ENCODE assay signal across 14 cellular contexts in the genomic region with DNA sequence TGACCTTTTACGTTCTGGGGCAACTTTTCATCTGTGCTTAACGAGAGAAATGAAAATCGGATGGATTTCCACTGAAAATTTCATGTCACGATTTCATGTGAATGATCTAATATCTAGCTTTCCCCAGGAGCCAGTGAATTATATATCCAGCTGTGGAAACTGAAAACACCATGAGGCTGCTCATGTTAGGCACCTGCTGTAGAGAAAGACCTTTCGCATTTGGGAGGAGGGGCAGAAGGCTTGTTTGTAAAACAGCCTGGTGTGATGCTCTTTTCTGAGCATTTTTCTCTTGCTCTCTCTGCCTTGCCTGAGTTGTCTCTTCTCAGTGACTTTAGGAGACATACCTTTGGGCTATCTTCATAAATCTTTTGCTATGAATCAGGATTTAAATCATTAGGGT.
"Had no signal": no experiment of that assay in that cellular context is flagged by ENCODE, and none has a peak within 500 bp of the region (broad histone marks: within the 10 kb centered on the region; RNA-seq: fewer than 3 reads in every experiment).

No MANE protein-coding gene starts in this region.

- H3K27me3 ChIP-seq: adrenal gland, gastroesophageal sphincter, heart left ventricle, right lobe of liver had no signal

- ATAC-seq: psoas muscle; right lobe of liver; stimulated activated memory B cell treated with anti-CD40 and anti-IgM and Interleukin-4, amounts not matched to agents 10 μg/mL and 1 μg/mL and 100 μg/mL, for 72 hours had no signal

- H3K4me1 ChIP-seq: psoas muscle, SJCRH30 had no signal

- DNase-seq: activated CD4-positive, CD25-positive, alpha-beta regulatory T cell treated with anti-CD3 and anti-CD28 coated beads, Interleukin-2, amount 50 U/mL, for 72 hours; activated gamma-delta T cell; adrenal gland; effector CD4-positive, alpha-beta T cell; heart left ventricle; kidney glomerular epithelial cell; psoas muscle; right lobe of liver; SJCRH30; stimulated activated CD4-positive, alpha-beta T cell treated with anti-CD3 and anti-CD28 coated beads, Interleukin-4, amount 100 ng/mL, for 24 hours; T1000 had no signal

- H3K27ac ChIP-seq: psoas muscle, right lobe of liver, SJCRH30 had no signal

- H3K36me3 ChIP-seq: adrenal gland, gastroesophageal sphincter, heart left ventricle, right lobe of liver, SJCRH30 had no signal

- H3K4me3 ChIP-seq: adrenal gland, gastroesophageal sphincter, heart left ventricle, psoas muscle, right lobe of liver, SJCRH30, smooth muscle cell had no signal

- H3K9me3 ChIP-seq: adrenal gland, gastroesophageal sphincter, heart left ventricle, psoas muscle, right lobe of liver, SJCRH30 had no signal

- H3K4me2 ChIP-seq: smooth muscle cell had no signal
